Comparison of ENCODE assay signal across 1 cellular context in genomic region chr22:25929479-25929878, GRCh38.
TF ChIP-seq lines count a peak whose summit lies in the region.

No MANE protein-coding gene starts in this region.

TF ChIP-seq in GM23338, 12 proteins besides CTCF, POLR2A, EP300 and RAD21:
- no peak for TF ChIP-seq REST (IDR thresholded peaks at IDR 0.05; ENCODE audit: unreplicated experiment)
- TF ChIP-seq POLR2AphosphoS5 (IDR thresholded peaks at IDR 0.05; ENCODE audit: low read depth): no peak
- no peak for TF ChIP-seq ZNF114 (CRISPR knock-in tag; IDR thresholded peaks at IDR 0.05)
- TF ChIP-seq ZNF331 (CRISPR knock-in tag; IDR thresholded peaks at IDR 0.05; ENCODE audit: low read depth): no peak
- no peak for TF ChIP-seq ZNF462 (CRISPR knock-in tag; IDR thresholded peaks at IDR 0.05)
- no peak for TF ChIP-seq EZH2phosphoT487 (IDR thresholded peaks at IDR 0.05; ENCODE audit: unreplicated experiment)
- no peak for TF ChIP-seq CREB1 (CRISPR knock-in tag; IDR thresholded peaks at IDR 0.05; ENCODE audit: low read depth)
- TF ChIP-seq STAT1 (IDR thresholded peaks at IDR 0.05; ENCODE audit: unreplicated experiment): no peak
- TF ChIP-seq NANOG (IDR thresholded peaks at IDR 0.05; ENCODE audit: borderline replicate concordance): no peak
